Comparison of ENCODE assay signal across 1 cellular context in the genomic region with DNA sequence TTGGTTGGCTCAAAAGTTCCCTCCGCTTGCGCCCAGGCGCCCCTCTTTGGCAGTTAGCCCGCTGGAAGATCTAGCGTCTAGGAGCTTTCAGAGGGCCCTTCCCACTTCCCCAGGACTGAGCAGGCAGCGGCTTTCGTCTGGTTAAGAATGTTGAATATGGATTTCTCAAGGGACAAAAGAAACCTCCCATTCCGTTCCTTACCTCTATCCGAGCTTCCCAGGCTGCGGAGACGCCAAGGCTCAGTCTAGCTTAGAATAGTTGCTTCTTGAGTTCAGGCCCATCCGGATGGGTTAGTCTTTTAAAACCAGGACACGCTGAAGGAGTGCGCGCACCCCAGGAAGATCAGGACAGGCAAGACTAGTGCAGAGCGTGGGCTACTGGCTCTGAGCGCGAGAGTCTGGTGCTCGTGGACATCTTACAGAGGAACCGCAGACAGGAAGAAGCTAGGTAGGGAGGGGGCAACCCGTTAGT.
A peak's percentile ranks its signal among the peaks of the same experiment; 100 is the strongest.
TF ChIP-seq lines count a peak whose summit lies in the region.

No MANE protein-coding gene starts in this region.

TF ChIP-seq in H1, 55 proteins besides CTCF, POLR2A, EP300 and RAD21:
- peak; percentile 14 for TF ChIP-seq ASH2L (IDR thresholded peaks at IDR 0.05; ENCODE audit: low read length)
- TF ChIP-seq POLR2AphosphoS5 (IDR thresholded peaks at IDR 0.05; ENCODE audit: low read depth, low read length): no peak
- TF ChIP-seq JUND (IDR thresholded peaks at IDR 0.05; ENCODE audit: low read length): no peak
- TF ChIP-seq RXRA (IDR thresholded peaks at IDR 0.05; ENCODE audit: insufficient read depth, low read depth, low read length): no peak
- no peak for TF ChIP-seq SIN3A (conservative IDR thresholded peaks at IDR 0.05 in 1 of 2, IDR thresholded peaks at IDR 0.05 in 1 of 2; ENCODE audit: low read depth in 1 of 2, low read length in 2 of 2)
- TF ChIP-seq KDM4A (IDR thresholded peaks at IDR 0.05; ENCODE audit: low read depth, low read length, severe bottlenecking): peak; percentile 33
- TF ChIP-seq BCL11A (IDR thresholded peaks at IDR 0.05; ENCODE audit: low read depth in 2 of 2, low read length in 2 of 2): no peak
- peak; percentile 52 for TF ChIP-seq CTBP2 (IDR thresholded peaks at IDR 0.05; ENCODE audit: borderline replicate concordance, insufficient read depth, insufficient read length, low read length)
TF ChIP-seq in H1: peak in this region for 3.
